In genomic region chr21:34043333-34043732, GRCh38 we compare ENCODE assay signal across 29 cellular contexts.
"Had no signal": no experiment of that assay in that cellular context is flagged by ENCODE, and none has a peak within 500 bp of the region (broad histone marks: within the 10 kb centered on the region; RNA-seq: fewer than 3 reads in every experiment).

No MANE protein-coding gene starts in this region.

- H3K4me1 Mint-ChIP-seq: activated naive CD8-positive, alpha-beta T cell treated with anti-CD3 and anti-CD28 coated beads, Interleukin-2, amount 10 ng/mL, durations not matched to agents 7 days and 5 days; brain had no signal

- H3K36me3 ChIP-seq: ascending aorta, esophagus squamous epithelium, WERI-Rb-1 had no signal

- H3K9me3 ChIP-seq: ascending aorta, esophagus squamous epithelium had no signal

- H3K36me3 Mint-ChIP-seq: activated naive CD4-positive, alpha-beta T cell treated with anti-CD3 and anti-CD28 coated beads, Interleukin-2, amount 50 U/mL, for 72 hours; activated naive CD8-positive, alpha-beta T cell treated with anti-CD3 and anti-CD28 coated beads, Interleukin-2, amount 10 ng/mL, durations not matched to agents 7 days and 5 days; brain had no signal

- H3K27me3 ChIP-seq: ascending aorta, esophagus squamous epithelium had no signal

- H3K27ac ChIP-seq: ascending aorta, epithelial cell of prostate, esophagus squamous epithelium, WERI-Rb-1 had no signal

- H3K9me3 Mint-ChIP-seq: activated CD8-positive, alpha-beta T cell treated with anti-CD3 and anti-CD28 coated beads for 36 hours; activated naive CD4-positive, alpha-beta T cell treated with anti-CD3 and anti-CD28 coated beads, Interleukin-2, amount 10 ng/mL, durations not matched to agents 7 days and 5 days; activated naive CD4-positive, alpha-beta T cell treated with anti-CD3 and anti-CD28 coated beads, Interleukin-2, amount 50 U/mL, for 72 hours; activated naive CD8-positive, alpha-beta T cell treated with anti-CD3 and anti-CD28 coated beads, Interleukin-2, amount 10 ng/mL, durations not matched to agents 7 days and 5 days; effector memory CD8-positive, alpha-beta T cell; T-helper 2 cell treated with Interferon-gamma antibody and Interleukin-4, amounts not matched to agents 5 μg/mL and 100 μg/mL, for 36 hours had no signal

- DNase-seq: activated B cell treated with CpG ODN at 0.5 μM for 24 hours; activated CD4-positive, alpha-beta T cell treated with anti-CD3 and anti-CD28 coated beads for 48 hours; activated CD4-positive, alpha-beta T cell treated with anti-CD3 and anti-CD28 coated beads, Interleukin-2, amount 50 U/mL, for 1 hour; activated CD4-positive, alpha-beta T cell treated with anti-CD3 and anti-CD28 coated beads, Interleukin-2, amount 50 U/mL, for 48 hours; activated CD8-positive, alpha-beta memory T cell treated with anti-CD3 and anti-CD28 coated beads for 24 hours; activated CD8-positive, alpha-beta T cell treated with anti-CD3 and anti-CD28 coated beads for 36 hours; activated gamma-delta T cell; activated naive CD4-positive, alpha-beta T cell; activated naive CD4-positive, alpha-beta T cell treated with anti-CD3 and anti-CD28 coated beads, Interleukin-2, amount 10 ng/mL, durations not matched to agents 7 days and 5 days; activated naive CD8-positive, alpha-beta T cell treated with anti-CD3 and anti-CD28 coated beads, Interleukin-2, amount 10 ng/mL, durations not matched to agents 7 days and 5 days; activated T-cell treated with anti-CD3 and anti-CD28 coated beads, Interleukin-2, amount 50 U/mL, for 1 hour; activated T-cell treated with anti-CD3 and anti-CD28 coated beads, Interleukin-2, amount 50 U/mL, for 48 hours; caudate nucleus; cortex of kidney; dermis blood vessel endothelial cell; effector CD4-positive, alpha-beta T cell; effector memory CD8-positive, alpha-beta T cell; esophagus squamous epithelium; head of caudate nucleus; T-helper 1 cell; T-helper 17 cell; T1000; WERI-Rb-1 had no signal

- H3K4me3 Mint-ChIP-seq: activated B cell treated with CpG ODN at 0.5 μM for 24 hours; activated CD8-positive, alpha-beta T cell treated with anti-CD3 and anti-CD28 coated beads for 36 hours; activated naive CD4-positive, alpha-beta T cell treated with anti-CD3 and anti-CD28 coated beads, Interleukin-2, amount 10 ng/mL, durations not matched to agents 7 days and 5 days; activated naive CD8-positive, alpha-beta T cell treated with anti-CD3 and anti-CD28 coated beads, Interleukin-2, amount 10 ng/mL, durations not matched to agents 7 days and 5 days; activated T-helper 1 cell treated with anti-CD3 and anti-CD28 coated beads, Interleukin-12 subunit alpha, Interleukin-12 subunit beta, Interleukin-2, Interleukin-4 antibody, amounts not matched to agents 30 ng/mL and 10 ng/mL and 1 ng/mL, durations not matched to agents 14 hours and 24 hours and 36 hours; brain; effector memory CD8-positive, alpha-beta T cell; T-helper 17 cell; T-helper 2 cell treated with Interferon-gamma antibody and Interleukin-4, amounts not matched to agents 5 μg/mL and 100 μg/mL, for 36 hours had no signal

- H3K27me3 Mint-ChIP-seq: activated B cell treated with CpG ODN at 0.5 μM for 24 hours; activated CD8-positive, alpha-beta T cell treated with anti-CD3 and anti-CD28 coated beads for 36 hours; activated naive CD8-positive, alpha-beta T cell treated with anti-CD3 and anti-CD28 coated beads, Interleukin-2, amount 10 ng/mL, durations not matched to agents 7 days and 5 days; effector memory CD8-positive, alpha-beta T cell; T-helper 17 cell had no signal

- H3K4me3 ChIP-seq: ascending aorta, esophagus squamous epithelium had no signal

- ATAC-seq: activated CD8-positive, alpha-beta T cell treated with anti-CD3 and anti-CD28 coated beads for 36 hours; effector memory CD8-positive, alpha-beta T cell; T-helper 17 cell had no signal

- H3K27ac Mint-ChIP-seq: activated B cell treated with CpG ODN at 0.5 μM for 24 hours; activated CD8-positive, alpha-beta T cell treated with anti-CD3 and anti-CD28 coated beads for 36 hours; activated naive CD4-positive, alpha-beta T cell treated with anti-CD3 and anti-CD28 coated beads, Interleukin-2, amount 10 ng/mL, durations not matched to agents 7 days and 5 days; activated naive CD4-positive, alpha-beta T cell treated with anti-CD3 and anti-CD28 coated beads, Interleukin-2, amount 50 U/mL, for 72 hours; activated naive CD8-positive, alpha-beta T cell treated with anti-CD3 and anti-CD28 coated beads, Interleukin-2, amount 10 ng/mL, durations not matched to agents 7 days and 5 days; activated T-helper 1 cell treated with anti-CD3 and anti-CD28 coated beads, Interleukin-12 subunit alpha, Interleukin-12 subunit beta, Interleukin-2, Interleukin-4 antibody, amounts not matched to agents 30 ng/mL and 10 ng/mL and 1 ng/mL, durations not matched to agents 14 hours and 24 hours and 36 hours; brain; T-helper 17 cell; T-helper 2 cell treated with Interferon-gamma antibody and Interleukin-4, amounts not matched to agents 5 μg/mL and 100 μg/mL, for 36 hours had no signal
